1 cellular context compared by ENCODE assay signal in the genomic region with DNA sequence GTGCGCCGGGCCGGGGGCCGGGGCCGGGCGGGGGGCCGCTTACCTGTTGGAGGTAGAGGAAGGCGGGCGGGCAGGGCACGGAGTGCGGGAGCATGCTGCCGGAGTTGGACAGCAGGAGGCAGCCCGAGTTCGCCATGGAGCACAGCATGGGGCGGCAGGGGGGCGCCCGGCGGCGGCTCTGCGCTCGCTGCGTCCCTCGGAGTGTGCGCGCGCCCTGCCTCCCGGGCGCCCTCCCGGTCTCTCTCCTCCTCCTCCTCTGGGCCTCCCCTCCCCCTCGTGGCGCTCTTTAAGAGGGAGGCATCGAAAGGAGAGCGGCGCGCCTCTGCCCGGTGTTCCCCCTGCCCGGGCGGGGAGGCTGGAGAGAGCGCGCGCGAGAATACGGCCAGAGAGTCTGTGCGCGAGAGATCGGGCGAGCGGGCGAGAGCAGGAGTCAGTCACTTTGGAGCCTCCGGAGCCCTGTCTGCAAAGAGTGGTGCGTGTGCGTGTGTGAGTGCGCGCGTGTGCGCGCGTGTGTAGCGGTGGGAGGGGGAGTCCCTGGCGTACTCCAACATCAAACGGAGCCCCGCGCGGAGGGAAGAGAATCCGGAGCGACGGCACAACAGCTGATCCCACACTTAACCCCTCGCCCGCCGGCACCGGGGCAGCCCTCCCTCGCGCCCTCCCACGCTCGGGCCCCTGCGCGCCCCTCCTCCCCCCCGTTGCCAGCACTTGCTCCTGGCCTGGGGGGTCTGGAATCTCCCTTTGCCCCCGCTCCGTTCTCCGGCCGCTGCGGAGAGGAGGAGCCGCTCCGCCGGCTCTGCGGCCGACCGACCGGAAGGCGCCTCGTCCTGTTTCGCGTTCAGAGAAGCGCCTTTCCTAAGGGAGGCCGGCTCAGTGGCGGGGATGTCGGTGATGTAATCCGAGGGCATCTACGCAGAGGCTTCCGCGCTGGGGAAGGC.
TF ChIP-seq lines count a peak whose summit lies in the region.

No MANE protein-coding gene starts in this region.

TF ChIP-seq in neural cell, 6 proteins besides CTCF, POLR2A, EP300 and RAD21 (continued from another document):
- TF ChIP-seq REST (IDR thresholded peaks at IDR 0.05; ENCODE audit: borderline replicate concordance) = no peak
- peak; percentile 67 for TF ChIP-seq SMC3 (conservative IDR thresholded peaks at IDR 0.05; ENCODE audit: poor library complexity)
- TF ChIP-seq TAF1 (IDR thresholded peaks at IDR 0.05; ENCODE audit: low read depth) = no peak
- peak; percentile 78 for TF ChIP-seq MXI1 (conservative IDR thresholded peaks at IDR 0.05; ENCODE audit: poor library complexity, severe bottlenecking)
